14 cellular contexts compared by ENCODE assay signal in the genomic region with DNA sequence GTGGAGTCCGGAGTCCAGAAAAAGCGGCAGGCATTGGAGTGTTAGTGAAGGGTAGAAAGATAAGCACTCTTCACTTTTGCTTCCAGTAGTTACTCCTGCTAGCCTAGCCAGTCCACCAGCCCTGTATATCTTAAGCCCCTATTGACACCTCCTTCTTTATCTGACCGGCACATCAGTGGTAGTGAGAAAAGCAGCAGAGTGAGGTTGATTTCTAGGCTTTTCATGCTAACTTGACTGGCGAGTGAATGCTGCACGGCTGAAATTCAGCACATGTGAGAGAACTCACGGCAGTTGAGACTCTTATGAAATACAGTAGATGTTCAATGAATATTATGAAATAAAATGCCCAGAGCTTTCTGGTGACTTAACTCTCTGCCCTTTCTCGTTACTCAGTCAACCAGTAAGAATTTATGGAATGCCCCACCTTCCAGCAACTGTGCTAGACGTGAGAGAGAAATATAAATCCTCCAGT.
DNase-seq lines count a peak whose midpoint lies in the region; ATAC-seq and TF ChIP-seq lines count a peak whose summit lies in the region.
"Had no signal": no experiment of that assay in that cellular context is flagged by ENCODE, and none has a peak within 500 bp of the region (broad histone marks: within the 10 kb centered on the region; RNA-seq: fewer than 3 reads in every experiment).

No MANE protein-coding gene starts in this region.

- peak overlapping the region in 1 of 2 experiments; percentile 50; a peak in 1 of 4 replicates for H3K27ac ChIP-seq in SK-N-SH (ENCODE audit: low read depth in 2 of 2, low read length in 1 of 2)
- no peak overlapping the region for H3K27ac ChIP-seq in smooth muscle cell (ENCODE audit: low read depth)
- H3K27ac ChIP-seq in OCI-LY7 (ENCODE audit: low read depth, low read length, poor library complexity, severe bottlenecking), result no peak overlapping the region
- H3K27ac ChIP-seq: 22Rv1, KMS-11, SK-N-MC had no signal

- no peaks in the 10 kb centered on the region for H3K9me3 ChIP-seq in SK-N-SH
- H3K9me3 ChIP-seq in adipocyte (ENCODE audit: control insufficient read depth, low read length), result no peaks in the 10 kb centered on the region
- no peaks in the 10 kb centered on the region for H3K9me3 ChIP-seq in smooth muscle cell (replicated peaks; ENCODE audit: low read depth)
- H3K9me3 ChIP-seq in OCI-LY7 (ENCODE audit: low read length), result no peaks in the 10 kb centered on the region

- POLR2A ChIA-PET in SK-N-SH (lab: Yijun Ruan, JAX) (no interaction called here), OCI-LY7 (lab: Charles Lee) (interaction anchor here (0.6 to 0.7 kb wide), 2 partner anchors 24 to 25 kb away, joined by 3 read pairs; no protein-coding TSS in a partner anchor)

- no peak for DNase-seq in SK-N-SH
- peak; percentile 86 for DNase-seq in adipocyte (ENCODE audit: low read depth)
- peak; percentile 43 for DNase-seq in iPS-NIHi7 (ENCODE audit: extremely low spot score)
- no peak for DNase-seq in smooth muscle cell (lab: John Stamatoyannopoulos, UW; ENCODE audit: unreplicated experiment)
- no peak for DNase-seq in OCI-LY7 (ENCODE audit: low spot score)
- DNase-seq: activated CD8-positive, alpha-beta T cell treated with anti-CD3 and anti-CD28 coated beads, Interleukin-2, amount 10 ng/mL, durations not matched to agents 7 days and 5 days; naive thymus-derived CD4-positive, alpha-beta T cell; NCI-H2227 treated with DMSO at 0.1 percent for 48 hours had no signal

- H3K4me1 ChIP-seq in SK-N-SH (ENCODE audit: control insufficient read depth in 1 of 2, insufficient read depth in 2 of 2, low read depth in 1 of 2, low read length in 1 of 2) (peaks cover 0 to 35% of the 10 kb centered on the region in 2 experiments; a peak in 3 of 4 replicates), adipocyte (ENCODE audit: control insufficient read depth, insufficient read depth, low read length) (no peaks in the 10 kb centered on the region), smooth muscle cell (ENCODE audit: low read depth) (peaks cover 23% of the 10 kb centered on the region), OCI-LY7 (ENCODE audit: insufficient read depth, low read length, poor library complexity, severe bottlenecking) (no peaks in the 10 kb centered on the region)

- H2AFZ ChIP-seq in SK-N-SH (ENCODE audit: low read depth), result no peak overlapping the region
- H2AFZ ChIP-seq in smooth muscle cell (ENCODE audit: low read depth), result no peak overlapping the region
- no peak overlapping the region for H2AFZ ChIP-seq in OCI-LY7 (ENCODE audit: low read length)

- no peak for TF ChIP-seq EP300 in SK-N-SH (IDR thresholded peaks at IDR 0.05; ENCODE audit: borderline replicate concordance in 1 of 2, low read depth in 1 of 2, low read length in 1 of 2)

- intact Hi-C loops in OCI-LY7 (cut with micrococcal nuclease; ENCODE audit: unreplicated experiment), result no loop called here

- CTCF ChIA-PET in SK-N-SH (lab: Yijun Ruan, JAX), result no interaction called here
- CTCF ChIA-PET in OCI-LY7 (lab: Charles Lee; ENCODE audit: unreplicated experiment), result no interaction called here

- 79% methylated on average over 8 of the region's 8 CpGs for WGBS in SK-N-SH (ENCODE audit: low lambda C conversion rate)
- WGBS in smooth muscle cell (ENCODE audit: low lambda C conversion rate), result 24% methylated on average over 8 of the region's 8 CpGs

- no peaks in the 10 kb centered on the region for H4K20me1 ChIP-seq in SK-N-SH (ENCODE audit: insufficient read depth)
- peaks cover 12% of the 10 kb centered on the region for H4K20me1 ChIP-seq in smooth muscle cell (ENCODE audit: low read depth)
- no peaks in the 10 kb centered on the region for H4K20me1 ChIP-seq in OCI-LY7 (ENCODE audit: insufficient read depth, low read length)

- H3K36me3 ChIP-seq in SK-N-SH (replicated peaks in 1 of 2; ENCODE audit: control insufficient read depth in 1 of 2, insufficient read depth in 2 of 2, low read length in 1 of 2) (peaks cover 0 to 4% of the 10 kb centered on the region in 2 experiments), adipocyte (ENCODE audit: control insufficient read depth, insufficient read depth, low read length, severe bottlenecking) (no peaks in the 10 kb centered on the region), smooth muscle cell (ENCODE audit: low read depth) (no peaks in the 10 kb centered on the region), OCI-LY7 (ENCODE audit: insufficient read depth, low read length) (no peaks in the 10 kb centered on the region)

- H3K27me3 ChIP-seq in SK-N-SH (ENCODE audit: insufficient read depth) (no peaks in the 10 kb centered on the region), adipocyte (replicated peaks; ENCODE audit: control insufficient read depth, insufficient read depth, low read length) (no peaks in the 10 kb centered on the region), smooth muscle cell (ENCODE audit: low read depth) (no peaks in the 10 kb centered on the region)

- H3K9me2 ChIP-seq in SK-N-SH (no peaks in the 10 kb centered on the region), OCI-LY7 (ENCODE audit: insufficient read depth, low read length) (no peaks in the 10 kb centered on the region)

- H3K9ac ChIP-seq in SK-N-SH (no peak overlapping the region), adipocyte (ENCODE audit: low read length) (no peak overlapping the region), smooth muscle cell (ENCODE audit: low read depth) (no peak overlapping the region)
- H3K9ac ChIP-seq: KMS-11 had no signal

- no peaks in the 10 kb centered on the region for H3F3A ChIP-seq in SK-N-SH (replicated peaks; ENCODE audit: insufficient read depth)
- no peaks in the 10 kb centered on the region for H3F3A ChIP-seq in smooth muscle cell (ENCODE audit: low read depth)

- TF ChIP-seq CTCF in SK-N-SH (IDR thresholded peaks at IDR 0.05), result no peak
- no peak for TF ChIP-seq CTCF in smooth muscle cell (IDR thresholded peaks at IDR 0.05; ENCODE audit: borderline replicate concordance, insufficient read depth, poor library complexity, severe bottlenecking)
- no peak for TF ChIP-seq CTCF in OCI-LY7 (conservative IDR thresholded peaks at IDR 0.05; ENCODE audit: low read length)

- ATAC-seq in SK-N-SH treated with all-trans-retinoic acid at 6 μM for 48 hours (peak; percentile 69), HG03045 (IDR thresholded peaks at IDR 0.05; ENCODE audit: unreplicated experiment) (no peak), HG02642 (IDR thresholded peaks at IDR 0.05; ENCODE audit: poor library complexity, unreplicated experiment) (no peak)
- ATAC-seq: activated CD8-positive, alpha-beta T cell treated with anti-CD3 and anti-CD28 coated beads, Interleukin-2, amount 10 ng/mL, durations not matched to agents 7 days and 5 days; naive thymus-derived CD4-positive, alpha-beta T cell had no signal

- no peak for TF ChIP-seq RAD21 in SK-N-SH (IDR thresholded peaks at IDR 0.05; ENCODE audit: low read length)

- no TSS peak for BruUV-seq in OCI-LY7 (replicated peaks; lab: Mats Ljungman, UMichigan)

- H3K4me2 ChIP-seq in SK-N-SH (no peak overlapping the region), smooth muscle cell (peak overlapping the region; percentile 83), OCI-LY7 (ENCODE audit: low read length) (no peak overlapping the region)
- H3K4me2 ChIP-seq: KMS-11 had no signal

- H3K79me2 ChIP-seq in SK-N-SH (ENCODE audit: insufficient read depth) (no peaks in the 10 kb centered on the region), smooth muscle cell (ENCODE audit: low read depth) (peaks cover 4% of the 10 kb centered on the region), OCI-LY7 (ENCODE audit: insufficient read depth, low read depth, low read length) (no peaks in the 10 kb centered on the region)

- H3K4me3 ChIP-seq in SK-N-SH (ENCODE audit: low read depth in 2 of 2, low read length in 1 of 2) (no peak overlapping the region), adipocyte (ENCODE audit: low read length) (no peak overlapping the region), smooth muscle cell (peak overlapping the region; percentile 35), OCI-LY7 (ENCODE audit: low read depth, low read length, poor library complexity, severe bottlenecking) (no peak overlapping the region)
- H3K4me3 ChIP-seq: SK-N-MC had no signal

TF ChIP-seq in SK-N-SH treated with all-trans-retinoic acid at 6 μM for 48 hours, 23 proteins besides CTCF, POLR2A, EP300 and RAD21 (continues in another document):
- TF ChIP-seq ESRRG (CRISPR knock-in tag; IDR thresholded peaks at IDR 0.05), result no peak
- TF ChIP-seq RARB (CRISPR knock-in tag; IDR thresholded peaks at IDR 0.05), result no peak
- TF ChIP-seq ZFP30 (CRISPR knock-in tag; IDR thresholded peaks at IDR 0.05), result no peak
- no peak for TF ChIP-seq OSR1 (CRISPR knock-in tag; IDR thresholded peaks at IDR 0.05)
- TF ChIP-seq ZNF70 (CRISPR knock-in tag; IDR thresholded peaks at IDR 0.05), result no peak
- no peak for TF ChIP-seq ZFP3 (CRISPR knock-in tag; IDR thresholded peaks at IDR 0.05)
- TF ChIP-seq SNAI2 (CRISPR knock-in tag; IDR thresholded peaks at IDR 0.05), result no peak
- TF ChIP-seq TCF4 (CRISPR knock-in tag; IDR thresholded peaks at IDR 0.05; ENCODE audit: borderline replicate concordance), result no peak
- TF ChIP-seq TOX (CRISPR knock-in tag; IDR thresholded peaks at IDR 0.05; ENCODE audit: borderline replicate concordance), result no peak

TF ChIP-seq in SK-N-SH, 30 proteins besides CTCF, POLR2A, EP300 and RAD21:
- TF ChIP-seq CHD2 (IDR thresholded peaks at IDR 0.05; ENCODE audit: low read length, partially characterized antibody) (no peak), ELF1 (IDR thresholded peaks at IDR 0.05) (no peak), JUND (IDR thresholded peaks at IDR 0.05) (no peak), GATA2 (CRISPR knock-in tag; IDR thresholded peaks at IDR 0.05) (no peak), RXRA (IDR thresholded peaks at IDR 0.05; ENCODE audit: borderline replicate concordance, low read depth) (no peak), TEAD4 (IDR thresholded peaks at IDR 0.05; ENCODE audit: borderline replicate concordance, insufficient read depth) (no peak), NFIC (IDR thresholded peaks at IDR 0.05; ENCODE audit: borderline replicate concordance) (no peak), TAF1 (IDR thresholded peaks at IDR 0.05; ENCODE audit: borderline replicate concordance, low read depth, low read length) (no peak), EZH2phosphoT487 (IDR thresholded peaks at IDR 0.05; ENCODE audit: borderline replicate concordance, low read depth) (no peak)
- TF ChIP-seq, protein P1, sequence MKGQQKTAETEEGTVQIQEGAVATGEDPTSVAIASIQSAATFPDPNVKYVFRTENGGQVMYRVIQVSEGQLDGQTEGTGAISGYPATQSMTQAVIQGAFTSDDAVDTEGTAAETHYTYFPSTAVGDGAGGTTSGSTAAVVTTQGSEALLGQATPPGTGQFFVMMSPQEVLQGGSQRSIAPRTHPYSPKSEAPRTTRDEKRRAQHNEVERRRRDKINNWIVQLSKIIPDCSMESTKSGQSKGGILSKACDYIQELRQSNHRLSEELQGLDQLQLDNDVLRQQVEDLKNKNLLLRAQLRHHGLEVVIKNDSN (IDR thresholded peaks at IDR 0.05; ENCODE audit: borderline replicate concordance, low read depth), result no peak

Comparison
In these comparisons a context has a peak if more than half of its experiments do, and no peak if none do; other contexts are left out.
1. DNase-seq: peak in adipocyte (single experiment) and iPS-NIHi7 (single experiment); none in SK-N-SH (single experiment), smooth muscle cell (single experiment) and OCI-LY7 (single experiment).